Comparison of ENCODE assay signal across 10 cellular contexts in genomic region chr7:37065779-37066271, GRCh38.
A peak's percentile ranks its signal among the peaks of the same experiment; 100 is the strongest.
DNase-seq lines count a peak whose midpoint lies in the region; ATAC-seq, FAIRE-seq and TF ChIP-seq lines count a peak whose summit lies in the region.
"Had no signal": no experiment of that assay in that cellular context is flagged by ENCODE, and none has a peak within 500 bp of the region (broad histone marks: within the 10 kb centered on the region; RNA-seq: fewer than 3 reads in every experiment).

No MANE protein-coding gene starts in this region.

- no peaks in the 10 kb centered on the region for H3K27me3 Mint-ChIP-seq in activated CD8-positive, alpha-beta T cell treated with anti-CD3 and anti-CD28 coated beads for 36 hours
- no peaks in the 10 kb centered on the region for H3K27me3 Mint-ChIP-seq in activated CD8-positive, alpha-beta T cell treated with anti-CD3 and anti-CD28 coated beads, Interleukin-2, amount 10 ng/mL, durations not matched to agents 7 days and 5 days (ENCODE audit: low read depth)

- ATAC-seq in activated CD8-positive, alpha-beta T cell treated with anti-CD3 and anti-CD28 coated beads for 36 hours = peak; percentile 87
- ATAC-seq in activated CD8-positive, alpha-beta T cell treated with anti-CD3 and anti-CD28 coated beads, Interleukin-2, amount 10 ng/mL, durations not matched to agents 7 days and 5 days = no peak
- peak; percentile 51 for ATAC-seq in HG03565 (IDR thresholded peaks at IDR 0.05; ENCODE audit: unreplicated experiment)

- peak overlapping the region; percentile 1 for H3K4me3 Mint-ChIP-seq in activated CD8-positive, alpha-beta T cell treated with anti-CD3 and anti-CD28 coated beads for 36 hours
- no peak overlapping the region for H3K4me3 Mint-ChIP-seq in activated CD8-positive, alpha-beta T cell treated with anti-CD3 and anti-CD28 coated beads, Interleukin-2, amount 10 ng/mL, durations not matched to agents 7 days and 5 days

- H3K4me1 ChIP-seq in smooth muscle cell (ENCODE audit: low read depth) = no peaks in the 10 kb centered on the region

- H3K36me3 ChIP-seq in bronchial epithelial cell (ENCODE audit: control insufficient read depth, insufficient read depth, low read length) = no peaks in the 10 kb centered on the region
- H3K36me3 ChIP-seq in smooth muscle cell (ENCODE audit: low read depth) = no peaks in the 10 kb centered on the region

- no peak overlapping the region for H3K9ac ChIP-seq in smooth muscle cell (ENCODE audit: low read depth)

- H3K79me2 ChIP-seq in smooth muscle cell (ENCODE audit: low read depth) = no peaks in the 10 kb centered on the region

- POLR2A ChIA-PET in activated CD8-positive, alpha-beta T cell treated with anti-CD3 and anti-CD28 coated beads for 36 hours (lab: Charles Lee) = no interaction called here
- POLR2A ChIA-PET in activated CD8-positive, alpha-beta T cell treated with anti-CD3 and anti-CD28 coated beads, Interleukin-2, amount 10 ng/mL, durations not matched to agents 7 days and 5 days (lab: Charles Lee) = no interaction called here

- H3K4me1 Mint-ChIP-seq in activated CD8-positive, alpha-beta T cell treated with anti-CD3 and anti-CD28 coated beads for 36 hours (ENCODE audit: low read depth) = peaks cover 57% of the 10 kb centered on the region
- peaks cover 18% of the 10 kb centered on the region for H3K4me1 Mint-ChIP-seq in activated CD8-positive, alpha-beta T cell treated with anti-CD3 and anti-CD28 coated beads, Interleukin-2, amount 10 ng/mL, durations not matched to agents 7 days and 5 days (ENCODE audit: low read depth)

- no peak for FAIRE-seq in bronchial epithelial cell (lab: Jason Lieb, UNC)
- FAIRE-seq: TTC549 had no signal

- CTCF ChIA-PET in activated CD8-positive, alpha-beta T cell treated with anti-CD3 and anti-CD28 coated beads for 36 hours (lab: Charles Lee) = no interaction called here
- CTCF ChIA-PET in activated CD8-positive, alpha-beta T cell treated with anti-CD3 and anti-CD28 coated beads, Interleukin-2, amount 10 ng/mL, durations not matched to agents 7 days and 5 days (lab: Charles Lee) = no interaction called here

- H4K20me1 ChIP-seq in smooth muscle cell (ENCODE audit: low read depth) = no peaks in the 10 kb centered on the region

- no peak for TF ChIP-seq CTCF in activated CD8-positive, alpha-beta T cell treated with anti-CD3 and anti-CD28 coated beads for 36 hours (IDR thresholded peaks at IDR 0.05)
- TF ChIP-seq CTCF in bronchial epithelial cell (IDR thresholded peaks at IDR 0.05; ENCODE audit: insufficient read depth, low read length, severe bottlenecking) = no peak
- no peak for TF ChIP-seq CTCF in smooth muscle cell (IDR thresholded peaks at IDR 0.05; ENCODE audit: borderline replicate concordance, insufficient read depth, poor library complexity, severe bottlenecking)

- H3K27ac ChIP-seq in smooth muscle cell (ENCODE audit: low read depth) = no peak overlapping the region

- H3K27me3 ChIP-seq in bronchial epithelial cell (ENCODE audit: control insufficient read depth, insufficient read depth, low read length) (no peaks in the 10 kb centered on the region), smooth muscle cell (ENCODE audit: low read depth) (no peaks in the 10 kb centered on the region)

- WGBS in smooth muscle cell (ENCODE audit: low lambda C conversion rate) = 70% methylated on average over 5 of the region's 5 CpGs

- H3F3A ChIP-seq in smooth muscle cell (ENCODE audit: low read depth) = no peaks in the 10 kb centered on the region

- peak overlapping the region; percentile 82 for H3K27ac Mint-ChIP-seq in activated CD8-positive, alpha-beta T cell treated with anti-CD3 and anti-CD28 coated beads for 36 hours
- H3K27ac Mint-ChIP-seq in activated CD8-positive, alpha-beta T cell treated with anti-CD3 and anti-CD28 coated beads, Interleukin-2, amount 10 ng/mL, durations not matched to agents 7 days and 5 days = no peak overlapping the region

- H3K4me3 ChIP-seq in bronchial epithelial cell (ENCODE audit: low read depth, low read length) (no peak overlapping the region), smooth muscle cell (no peak overlapping the region)

- H3K9me3 Mint-ChIP-seq in activated CD8-positive, alpha-beta T cell treated with anti-CD3 and anti-CD28 coated beads for 36 hours = peaks cover 3% of the 10 kb centered on the region
- H3K9me3 Mint-ChIP-seq in activated CD8-positive, alpha-beta T cell treated with anti-CD3 and anti-CD28 coated beads, Interleukin-2, amount 10 ng/mL, durations not matched to agents 7 days and 5 days (ENCODE audit: insufficient read depth) = no peaks in the 10 kb centered on the region

- no peaks in the 10 kb centered on the region for H3K9me3 ChIP-seq in smooth muscle cell (replicated peaks; ENCODE audit: low read depth)

- H2AFZ ChIP-seq in smooth muscle cell (ENCODE audit: low read depth) = no peak overlapping the region

- DNase-seq in activated CD8-positive, alpha-beta T cell treated with anti-CD3 and anti-CD28 coated beads for 36 hours = peak; percentile 62
- no peak for DNase-seq in activated CD8-positive, alpha-beta T cell treated with anti-CD3 and anti-CD28 coated beads, Interleukin-2, amount 10 ng/mL, durations not matched to agents 7 days and 5 days
- peak; percentile 57 for DNase-seq in bronchial epithelial cell (ENCODE audit: low read depth)
- DNase-seq in stimulated activated CD8-positive, alpha-beta memory T cell treated with anti-CD3 and anti-CD28 coated beads, Interleukin-7, amount 100 ng/mL, for 24 hours (ENCODE audit: low read depth) = peak; percentile 4
- no peak for DNase-seq in smooth muscle cell (lab: John Stamatoyannopoulos, UW; ENCODE audit: unreplicated experiment)
- no peak for DNase-seq in activated gamma-delta T cell (lab: John Stamatoyannopoulos, UW)
- no peak for DNase-seq in NCI-H2029 treated with DMSO at 0.1 percent for 48 hours (lab: John Stamatoyannopoulos, UW)
- DNase-seq: NCI-H1694 had no signal

- no peak overlapping the region for H3K4me2 ChIP-seq in smooth muscle cell

- H3K36me3 Mint-ChIP-seq in activated CD8-positive, alpha-beta T cell treated with anti-CD3 and anti-CD28 coated beads for 36 hours (ENCODE audit: low read depth) = peaks cover 36% of the 10 kb centered on the region
- peaks cover 19% of the 10 kb centered on the region for H3K36me3 Mint-ChIP-seq in activated CD8-positive, alpha-beta T cell treated with anti-CD3 and anti-CD28 coated beads, Interleukin-2, amount 10 ng/mL, durations not matched to agents 7 days and 5 days (ENCODE audit: low read depth)

- intact Hi-C loops in activated CD8-positive, alpha-beta T cell treated with anti-CD3 and anti-CD28 coated beads for 36 hours (cut with micrococcal nuclease) = no loop called here

Comparison
In these comparisons a context has a peak if more than half of its experiments do, and no peak if none do; other contexts are left out.
1. DNase-seq: peak in activated CD8-positive, alpha-beta T cell treated with anti-CD3 and anti-CD28 coated beads for 36 hours (single experiment), bronchial epithelial cell (single experiment) and stimulated activated CD8-positive, alpha-beta memory T cell treated with anti-CD3 and anti-CD28 coated beads, Interleukin-7, amount 100 ng/mL, for 24 hours (single experiment); none in activated CD8-positive, alpha-beta T cell treated with anti-CD3 and anti-CD28 coated beads, Interleukin-2, amount 10 ng/mL, durations not matched to agents 7 days and 5 days (single experiment), smooth muscle cell (single experiment), activated gamma-delta T cell (single experiment) and NCI-H2029 treated with DMSO at 0.1 percent for 48 hours (single experiment).